In genomic region chr2:217162533-217162932, GRCh38 we compare ENCODE assay signal across 8 cellular contexts.
DNase-seq lines count a peak whose midpoint lies in the region; ATAC-seq, FAIRE-seq and TF ChIP-seq lines count a peak whose summit lies in the region.

No MANE protein-coding gene starts in this region.

- H3K79me2 ChIP-seq in HepG2 (ENCODE audit: insufficient read depth, low read length), result no peaks in the 10 kb centered on the region

- H3K9ac ChIP-seq in HepG2 (ENCODE audit: insufficient read depth, low read depth, low read length), result no peak overlapping the region

- no peak for FAIRE-seq in HepG2 (lab: Jason Lieb, UNC)

- peak overlapping the region; percentile 18 for H2AFZ ChIP-seq in HepG2 (ENCODE audit: low read length)

- H3K27ac ChIP-seq in HepG2 (ENCODE audit: extremely low read length, insufficient read depth, low read length) (no peak overlapping the region), right lobe of liver (no peak overlapping the region), SJCRH30 (peak overlapping the region; percentile 80), psoas muscle (no peak overlapping the region)

- CTCF ChIA-PET in HepG2 (lab: Yijun Ruan, JAX; ENCODE audit: low intra/inter-chr PET ratio, low total read pairs), result no interaction called here

- in situ Hi-C loops in HepG2 (cut with HindIII; ENCODE audit: extremely low pct_ligation_motif_present, low pct_unique_long_range_greater_than_20kb), result no loop called here

- TF ChIP-seq EP300 in HepG2 (IDR thresholded peaks at IDR 0.05; ENCODE audit: low read depth in 2 of 2, low read length in 2 of 2), result no peak
- TF ChIP-seq EP300 in HepG2 (CRISPR knock-in tag; IDR thresholded peaks at IDR 0.05; ENCODE audit: borderline replicate concordance), result no peak

- TF ChIP-seq CTCF in HepG2 (CRISPR knock-in tag; IDR thresholded peaks at IDR 0.05) (no peak), right lobe of liver (IDR thresholded peaks at IDR 0.05) (no peak), psoas muscle (IDR thresholded peaks at IDR 0.05) (no peak)

- intact Hi-C loops in HepG2 (cut with micrococcal nuclease; ENCODE audit: unreplicated experiment), result no loop called here
- intact Hi-C loops in right lobe of liver (cut with DNase I), result no loop called here
- intact Hi-C loops in psoas muscle (cut with DNase I), result loop anchor here in 1 of 2 donors (5.0 to 10.0 kb wide), 4 partner anchors 158 to 552 kb away; no protein-coding TSS in a partner anchor

- under 1% methylated on average over 9 of the region's 9 CpGs for WGBS in HepG2 (ENCODE audit: low lambda C conversion rate)
- WGBS in right lobe of liver (ENCODE audit: insufficient coverage, low coverage, low lambda C conversion rate, missing lambda C conversion rate), result 57% methylated on average over 9 of the region's 9 CpGs
- 88 to 92% (median 90%) methylated on average over 9 of the region's 9 CpGs for WGBS in psoas muscle, 3 donors

- no TSS peak for BruUV-seq in HepG2 (replicated peaks; lab: Mats Ljungman, UMichigan)

- peaks cover 0 to 13% of the 10 kb centered on the region in 2 experiments; a peak in 1 of 5 replicates for H3K27me3 ChIP-seq in HepG2 (ENCODE audit: control insufficient read depth in 1 of 2, insufficient read depth in 2 of 2, low read length in 2 of 2)
- H3K27me3 ChIP-seq in right lobe of liver, result no peaks in the 10 kb centered on the region
- no peaks in the 10 kb centered on the region for H3K27me3 ChIP-seq in SJCRH30
- H3K27me3 ChIP-seq in psoas muscle (ENCODE audit: insufficient read depth in 3 of 3, low read length in 2 of 3), result no peaks in the 10 kb centered on the region

- no peaks in the 10 kb centered on the region for H3K9me3 ChIP-seq in HepG2 (ENCODE audit: low read length)
- no peaks in the 10 kb centered on the region for H3K9me3 ChIP-seq in right lobe of liver
- H3K9me3 ChIP-seq in SJCRH30 (replicated peaks), result no peaks in the 10 kb centered on the region
- H3K9me3 ChIP-seq in psoas muscle, result no peaks in the 10 kb centered on the region

- H3K36me3 ChIP-seq in HepG2 (replicated peaks in 1 of 2; ENCODE audit: control insufficient read depth in 1 of 2, insufficient read depth in 2 of 2, low read length in 2 of 2) (no peaks in the 10 kb centered on the region), right lobe of liver (no peaks in the 10 kb centered on the region), SJCRH30 (no peaks in the 10 kb centered on the region), psoas muscle (ENCODE audit: insufficient read depth in 1 of 2, low read depth in 1 of 2) (no peaks in the 10 kb centered on the region)

- TF ChIP-seq POLR2A in HepG2 (IDR thresholded peaks at IDR 0.05; ENCODE audit: insufficient read depth in 1 of 2, low read depth in 2 of 2, low read length in 2 of 2) (no peak), right lobe of liver (IDR thresholded peaks at IDR 0.05) (no peak), erythroblast (IDR thresholded peaks at IDR 0.05; ENCODE audit: low read length) (peak; percentile 56)

- H3K4me2 ChIP-seq in HepG2 (ENCODE audit: low read depth, low read length), result no peak overlapping the region; the same call in 1 of the 2 replicates

- peak; percentile 52 for DNase-seq in HepG2 (ENCODE audit: low spot score)
- DNase-seq in right lobe of liver, result no peak
- peak; percentile 95 to 99 for DNase-seq in SJCRH30
- DNase-seq in erythroblast (lab: John Stamatoyannopoulos, UW), result peak in 1 of 2 experiments; percentile 9
- peak; percentile 80 for DNase-seq in smooth muscle cell of the brain vasculature (ENCODE audit: low read depth, low spot score)
- no peak for DNase-seq in psoas muscle

- H4K20me1 ChIP-seq in HepG2 (ENCODE audit: insufficient read depth, low read length), result no peaks in the 10 kb centered on the region

- POLR2A ChIA-PET in HepG2 (lab: Yijun Ruan, JAX), result no interaction called here

- H3K4me3 ChIP-seq in HepG2 (replicated peaks in 1 of 3; ENCODE audit: insufficient read depth in 1 of 3, low read depth in 2 of 3, low read length in 3 of 3) (no peak overlapping the region), right lobe of liver (no peak overlapping the region), SJCRH30 (peak overlapping the region; percentile 21), psoas muscle (no peak overlapping the region)

- no peak for TF ChIP-seq RAD21 in HepG2 (CRISPR knock-in tag; IDR thresholded peaks at IDR 0.05)

- ATAC-seq in HepG2 (no peak), right lobe of liver (no peak), psoas muscle (no peak), GM19023 (IDR thresholded peaks at IDR 0.05; ENCODE audit: unreplicated experiment) (no peak), GM19397 (IDR thresholded peaks at IDR 0.05; ENCODE audit: unreplicated experiment) (no peak)

- H3K4me1 ChIP-seq in HepG2 (ENCODE audit: insufficient read depth, low read length) (no peaks in the 10 kb centered on the region), right lobe of liver (no peaks in the 10 kb centered on the region), SJCRH30 (peaks cover 28% of the 10 kb centered on the region), psoas muscle (peaks cover 19% of the 10 kb centered on the region)

TF ChIP-seq in HepG2, 621 proteins besides CTCF, POLR2A, EP300 and RAD21:
- TF ChIP-seq ATF2 (CRISPR knock-in tag; IDR thresholded peaks at IDR 0.05) (no peak), ATF7 (IDR thresholded peaks at IDR 0.05) (peak; percentile 94), ATF7 (CRISPR knock-in tag; IDR thresholded peaks at IDR 0.05) (no peak), ZBTB21 (CRISPR knock-in tag; IDR thresholded peaks at IDR 0.05) (peak; percentile 80), CREM (IDR thresholded peaks at IDR 0.05) (peak; percentile 36; the same call in 1 of the 2 replicates), CREM (CRISPR knock-in tag; IDR thresholded peaks at IDR 0.05) (no peak), PCBP2 (optimal IDR thresholded peaks at IDR 0.05; ENCODE audit: low read depth, low read length, poor library complexity, severe bottlenecking) (no peak), CREB1 (IDR thresholded peaks at IDR 0.05) (peak; percentile 97), CREB1 (CRISPR knock-in tag; IDR thresholded peaks at IDR 0.05) (peak; percentile 17; the same call in 1 of the 2 replicates)

Comparison
In these comparisons a context has a peak if more than half of its experiments do, and no peak if none do; other contexts are left out.
1. DNase-seq: peak in HepG2 (single experiment), SJCRH30 (2 of 2) and smooth muscle cell of the brain vasculature (single experiment); none in right lobe of liver (0 of 3) and psoas muscle (0 of 2).